In genomic region chr12:52530905-52531304, GRCh38 we compare ENCODE assay signal across 32 cellular contexts. TPM values are rescaled to one million over a fixed set of nuclear protein-coding genes. Genes with fewer than 3 reads are reported as not detected.
"Had no signal": no experiment of that assay in that cellular context is flagged by ENCODE, and none has a peak within 500 bp of the region (broad histone marks: within the 10 kb centered on the region; RNA-seq: fewer than 3 reads in every experiment).

No MANE protein-coding gene starts in this region.

- H3K9ac ChIP-seq: parathyroid adenoma had no signal

- H3K4me3 ChIP-seq: esophagus squamous epithelium, heart right ventricle, left lung, smooth muscle cell, testis, tibial artery, upper lobe of left lung, uterus had no signal

- H3K36me3 ChIP-seq: esophagus squamous epithelium, heart right ventricle, left lung, tibial artery, upper lobe of left lung, uterus had no signal

- H2AFZ ChIP-seq: parathyroid adenoma had no signal

- H3K9me3 ChIP-seq: esophagus squamous epithelium, heart right ventricle, left lung, testis, tibial artery, upper lobe of left lung, uterus had no signal

- H3K4me2 ChIP-seq: smooth muscle cell had no signal

- H3K4me1 ChIP-seq: left lung, parathyroid adenoma, testis, tibial artery, upper lobe of left lung, uterus had no signal

- ATAC-seq: effector memory CD8-positive, alpha-beta T cell; left cardiac atrium; left lung; naive thymus-derived CD8-positive, alpha-beta T cell; stimulated activated effector memory CD8-positive, alpha-beta T cell treated with anti-CD3 and anti-CD28 coated beads, Interleukin-12 subunit alpha, Interleukin-12 subunit beta, amount 100 ng/mL, for 72 hours had no signal

- H3K27me3 ChIP-seq: esophagus squamous epithelium, heart right ventricle, testis, tibial artery, upper lobe of left lung, uterus had no signal

- H3K79me2 ChIP-seq: parathyroid adenoma had no signal

- FAIRE-seq: endometrium, islet of Langerhans had no signal

- DNase-seq: cortex of kidney; effector memory CD8-positive, alpha-beta T cell; erythroblast; esophagus squamous epithelium; foreskin melanocyte; glutamatergic neuron; heart right ventricle; hippocampal formation; left cardiac atrium; left lung; mesenchymal stem cell; naive thymus-derived CD8-positive, alpha-beta T cell; stimulated activated CD4-positive, alpha-beta T cell treated with anti-CD3 and anti-CD28 coated beads, Interleukin-2, amount 100 ng/mL, for 24 hours; stimulated activated CD4-positive, alpha-beta T cell treated with anti-CD3 and anti-CD28 coated beads, Interleukin-4, amount 100 ng/mL, for 24 hours; stimulated activated naive CD4-positive, alpha-beta T cell treated with Interleukin-2 at 50 U/mL for 16 hours had no signal

- H3K27ac ChIP-seq: esophagus squamous epithelium, heart right ventricle, left lung, parathyroid adenoma, testis, tibial artery, upper lobe of left lung, uterus had no signal

RNA-seq across cellular contexts. Expression of gene KRT5, which starts 10.7 kb away (rescaled TPM):
- total RNA-seq: kidney epithelial cell; lung microvascular endothelial cell; naive thymus-derived CD8-positive, alpha-beta T cell; neural crest cell; progenitor cell of endocrine pancreas had no signal
- polyA plus RNA-seq: naive thymus-derived CD8-positive, alpha-beta T cell had no signal

RNA-seq across cellular contexts. Expression of gene KRT71, which starts 22.0 kb away (rescaled TPM):
- total RNA-seq: dermis microvascular lymphatic vessel endothelial cell; esophagus squamous epithelium; heart right ventricle; kidney epithelial cell; left cardiac atrium; left lung; lung microvascular endothelial cell; myocyte; naive thymus-derived CD8-positive, alpha-beta T cell; neural crest cell; osteoblast; progenitor cell of endocrine pancreas; sciatic nerve; smooth muscle cell; upper lobe of left lung; uterus had no signal
- polyA plus RNA-seq: heart right ventricle; naive thymus-derived CD8-positive, alpha-beta T cell; smooth muscle cell had no signal

RNA-seq across cellular contexts. Expression of gene KRT6A, which starts 37.8 kb away (rescaled TPM):
- total RNA-seq: dermis microvascular lymphatic vessel endothelial cell; lung microvascular endothelial cell; myocyte; naive thymus-derived CD8-positive, alpha-beta T cell; neural crest cell; progenitor cell of endocrine pancreas; sciatic nerve had no signal
- polyA plus RNA-seq: naive thymus-derived CD8-positive, alpha-beta T cell had no signal

RNA-seq across cellular contexts. Expression of gene KRT74, which starts 42.7 kb away (rescaled TPM):
- total RNA-seq: dermis microvascular lymphatic vessel endothelial cell, kidney epithelial cell, left cardiac atrium, left lung, lung microvascular endothelial cell, myocyte, neural crest cell, osteoblast, progenitor cell of endocrine pancreas, sciatic nerve, smooth muscle cell, upper lobe of left lung, uterus had no signal
- polyA plus RNA-seq: heart right ventricle; naive thymus-derived CD8-positive, alpha-beta T cell; smooth muscle cell had no signal

RNA-seq across cellular contexts. Expression of gene KRT6C, which starts 57.3 kb away (rescaled TPM):
- total RNA-seq: dermis microvascular lymphatic vessel endothelial cell; heart right ventricle; kidney epithelial cell; left cardiac atrium; left lung; lung microvascular endothelial cell; myocyte; naive thymus-derived CD8-positive, alpha-beta T cell; neural crest cell; osteoblast; progenitor cell of endocrine pancreas; sciatic nerve; upper lobe of left lung had no signal
- polyA plus RNA-seq: naive thymus-derived CD8-positive, alpha-beta T cell had no signal
